10 cellular contexts compared by ENCODE assay signal in genomic region chr17:10018461-10018891, GRCh38.
DNase-seq lines count a peak whose midpoint lies in the region; ATAC-seq, FAIRE-seq and TF ChIP-seq lines count a peak whose summit lies in the region.
"Had no signal": no experiment of that assay in that cellular context is flagged by ENCODE, and none has a peak within 500 bp of the region (broad histone marks: within the 10 kb centered on the region; RNA-seq: fewer than 3 reads in every experiment).

No MANE protein-coding gene starts in this region.

- POLR2A ChIA-PET in HepG2 (lab: Yijun Ruan, JAX), result no interaction called here

- TF ChIP-seq POLR2A in right lobe of liver (IDR thresholded peaks at IDR 0.05) (no peak), HepG2 (IDR thresholded peaks at IDR 0.05; ENCODE audit: insufficient read depth in 1 of 2, low read depth in 2 of 2, low read length in 2 of 2) (no peak)

- no peak for TF ChIP-seq RAD21 in HepG2 (CRISPR knock-in tag; IDR thresholded peaks at IDR 0.05)

- H3K9ac ChIP-seq in HepG2 (ENCODE audit: insufficient read depth, low read depth, low read length), result no peak overlapping the region

- H3K4me3 ChIP-seq in right lobe of liver (no peak overlapping the region), HepG2 (replicated peaks in 1 of 3; ENCODE audit: insufficient read depth in 1 of 3, low read depth in 2 of 3, low read length in 3 of 3) (no peak overlapping the region), dorsolateral prefrontal cortex (peak overlapping the region in 45 of 59 donors; percentile 1 to 66 (median 30)), aorta (ENCODE audit: low read length in 2 of 2) (no peak overlapping the region)

- CTCF ChIA-PET in HepG2 (lab: Yijun Ruan, JAX; ENCODE audit: low intra/inter-chr PET ratio, low total read pairs), result no interaction called here

- no peak overlapping the region for H2AFZ ChIP-seq in HepG2 (ENCODE audit: low read length)

- intact Hi-C loops in right lobe of liver (cut with DNase I) (no loop called here), HepG2 (cut with micrococcal nuclease; ENCODE audit: unreplicated experiment) (no loop called here), dorsolateral prefrontal cortex (cut with DNase I) (no loop called here), aorta (cut with DNase I) (no loop called here)

- no peak for TF ChIP-seq CTCF in right lobe of liver (IDR thresholded peaks at IDR 0.05)
- no peak for TF ChIP-seq CTCF in HepG2 (CRISPR knock-in tag; IDR thresholded peaks at IDR 0.05)
- no peak for TF ChIP-seq CTCF in dorsolateral prefrontal cortex (IDR thresholded peaks at IDR 0.05 in 54 of 56, conservative IDR thresholded peaks at IDR 0.05 in 2 of 56; ENCODE audit: low read depth in 1 of 56, partially characterized antibody in 56 of 56)

- TF ChIP-seq EP300 in HepG2 (IDR thresholded peaks at IDR 0.05; ENCODE audit: low read depth in 2 of 2, low read length in 2 of 2) (no peak), HepG2 (CRISPR knock-in tag; IDR thresholded peaks at IDR 0.05; ENCODE audit: borderline replicate concordance) (no peak)

- H3K4me1 ChIP-seq in right lobe of liver (no peaks in the 10 kb centered on the region), HepG2 (ENCODE audit: insufficient read depth, low read length) (no peaks in the 10 kb centered on the region), aorta (ENCODE audit: control insufficient read depth in 1 of 2, insufficient read depth in 2 of 2, low read length in 2 of 2) (no peaks in the 10 kb centered on the region)

- H3K4me2 ChIP-seq in HepG2 (ENCODE audit: low read depth, low read length), result no peak overlapping the region

- H3K36me3 ChIP-seq in right lobe of liver (no peaks in the 10 kb centered on the region), HepG2 (replicated peaks in 1 of 2; ENCODE audit: control insufficient read depth in 1 of 2, insufficient read depth in 2 of 2, low read length in 2 of 2) (no peaks in the 10 kb centered on the region), aorta (ENCODE audit: control insufficient read depth in 1 of 2, insufficient read depth in 2 of 2, low read length in 1 of 2) (no peaks in the 10 kb centered on the region)

- no peaks in the 10 kb centered on the region for H3K79me2 ChIP-seq in HepG2 (ENCODE audit: insufficient read depth, low read length)

- no peaks in the 10 kb centered on the region for H4K20me1 ChIP-seq in HepG2 (ENCODE audit: insufficient read depth, low read length)

- H3K9me3 ChIP-seq in right lobe of liver (no peaks in the 10 kb centered on the region), HepG2 (ENCODE audit: low read length) (no peaks in the 10 kb centered on the region), aorta (ENCODE audit: control insufficient read depth, low read length) (no peaks in the 10 kb centered on the region)

- no TSS peak for BruUV-seq in HepG2 (replicated peaks; lab: Mats Ljungman, UMichigan)

- in situ Hi-C loops in HepG2 (cut with HindIII; ENCODE audit: extremely low pct_ligation_motif_present, low pct_unique_long_range_greater_than_20kb), result no loop called here

- peak; percentile 44 to 68 (median 54) for ATAC-seq in right lobe of liver
- no peak for ATAC-seq in HepG2
- peak; percentile 61 for ATAC-seq in HG03432 (IDR thresholded peaks at IDR 0.05; ENCODE audit: unreplicated experiment)
- ATAC-seq in aorta (ENCODE audit: low FRiP score), result peak; percentile 20
- ATAC-seq in GM19455 (IDR thresholded peaks at IDR 0.05; ENCODE audit: unreplicated experiment), result no peak

- no peak for DNase-seq in right lobe of liver
- DNase-seq in HepG2 (ENCODE audit: low spot score), result no peak
- DNase-seq in dorsolateral prefrontal cortex, result no peak
- no peak for DNase-seq in aorta
- DNase-seq in kidney glomerular epithelial cell (lab: John Stamatoyannopoulos, UW), result no peak
- DNase-seq in activated naive CD4-positive, alpha-beta T cell treated with Interleukin-2 at 50 U/mL for 16 hours, result no peak
- DNase-seq: amniotic stem cell, NCI-H1436 treated with DMSO at 0.1 percent for 48 hours had no signal

- FAIRE-seq in HepG2 (lab: Jason Lieb, UNC), result no peak

- H3K27me3 ChIP-seq in right lobe of liver, result no peaks in the 10 kb centered on the region
- peaks cover 0 to 17% of the 10 kb centered on the region in 2 experiments; a peak in 4 of 5 replicates for H3K27me3 ChIP-seq in HepG2 (ENCODE audit: control insufficient read depth in 1 of 2, insufficient read depth in 2 of 2, low read length in 2 of 2)
- no peaks in the 10 kb centered on the region for H3K27me3 ChIP-seq in dorsolateral prefrontal cortex
- H3K27me3 ChIP-seq in aorta (ENCODE audit: control insufficient read depth in 1 of 2, insufficient read depth in 2 of 2, low read length in 1 of 2), result no peaks in the 10 kb centered on the region

- H3K27ac ChIP-seq in right lobe of liver (no peak overlapping the region), HepG2 (ENCODE audit: extremely low read length, insufficient read depth, low read length) (no peak overlapping the region), dorsolateral prefrontal cortex (peak overlapping the region in 46 of 59 donors; percentile 2 to 95 (median 64)), aorta (ENCODE audit: low read depth in 1 of 2, low read length in 2 of 2) (no peak overlapping the region)

- 43% methylated on average over 6 of the region's 7 CpGs for WGBS in right lobe of liver (ENCODE audit: insufficient coverage, low coverage, low lambda C conversion rate, missing lambda C conversion rate)
- 17% methylated on average over 5 of the region's 7 CpGs for WGBS in HepG2 (ENCODE audit: low lambda C conversion rate)
- WGBS in aorta, 2 donors, result 45 to 74% methylated on average over 7 of the region's 7 CpGs

TF ChIP-seq in HepG2, 621 proteins besides CTCF, POLR2A, EP300 and RAD21 (continues in another document):
- TF ChIP-seq MLLT10 (CRISPR knock-in tag; IDR thresholded peaks at IDR 0.05) (no peak), GATA4 (IDR thresholded peaks at IDR 0.05; ENCODE audit: borderline replicate concordance, low read depth) (no peak), KDM5B (CRISPR knock-in tag; IDR thresholded peaks at IDR 0.05; ENCODE audit: borderline replicate concordance) (no peak), ZNF263 (CRISPR knock-in tag; IDR thresholded peaks at IDR 0.05) (no peak), PRDM15 (CRISPR knock-in tag; IDR thresholded peaks at IDR 0.05) (no peak), ZBTB34 (CRISPR knock-in tag; IDR thresholded peaks at IDR 0.05) (no peak), CHCHD3 (CRISPR knock-in tag; IDR thresholded peaks at IDR 0.05) (no peak)

Comparison
In these comparisons a context has a peak if more than half of its experiments do, and no peak if none do; other contexts are left out.
1. ATAC-seq: peak in right lobe of liver (4 of 4), HG03432 (single experiment) and aorta (single experiment); none in HepG2 (single experiment) and GM19455 (single experiment).
2. H3K27ac ChIP-seq: peak in dorsolateral prefrontal cortex (46 of 59); none in right lobe of liver (0 of 3), HepG2 (single experiment) and aorta (0 of 2).
3. H3K4me3 ChIP-seq: peak in dorsolateral prefrontal cortex (45 of 59); none in right lobe of liver (0 of 3), HepG2 (0 of 3) and aorta (0 of 2).